16 cellular contexts compared by ENCODE assay signal in the genomic region with DNA sequence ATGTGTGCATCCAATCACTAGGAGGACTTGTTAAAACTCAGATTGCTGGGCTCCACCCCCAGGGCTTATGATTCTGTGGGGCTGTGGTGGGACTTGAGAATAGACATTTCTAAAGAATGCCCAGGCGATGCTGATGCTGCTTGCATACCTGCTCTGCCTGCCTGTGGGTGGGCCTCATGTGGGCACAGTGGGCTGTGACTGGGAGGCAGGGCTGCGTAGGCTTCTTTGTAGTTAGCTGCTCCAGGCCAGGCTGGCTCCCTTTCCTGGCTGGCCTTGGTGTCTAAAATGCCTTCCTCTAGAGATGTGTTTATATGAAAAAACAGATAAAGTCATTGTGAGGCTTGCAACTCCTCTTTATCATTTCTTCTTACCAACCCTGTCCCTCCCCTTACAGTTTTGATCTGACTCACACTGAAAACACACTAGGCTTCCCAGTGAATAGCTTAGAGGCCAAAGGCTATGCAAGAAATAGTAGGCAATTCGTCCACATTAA.
DNase-seq lines count a peak whose midpoint lies in the region; ATAC-seq, FAIRE-seq and TF ChIP-seq lines count a peak whose summit lies in the region.
"Had no signal": no experiment of that assay in that cellular context is flagged by ENCODE, and none has a peak within 500 bp of the region (broad histone marks: within the 10 kb centered on the region; RNA-seq: fewer than 3 reads in every experiment).

No MANE protein-coding gene starts in this region.

- SMC1A ChIA-PET in GM12878 (lab: Charles Lee; ENCODE audit: uncharacterized antibody, unreplicated experiment), result interaction anchor here (0.5 to 3.4 kb wide), 25 partner anchors 8 to 1561 kb away, joined by 3 to 25 read pairs (median 4); no protein-coding TSS in a partner anchor

- BruUV-seq in GM12878 (replicated peaks; lab: Mats Ljungman, UMichigan), result no TSS peak

- TF ChIP-seq POLR2A in GM12878 (IDR thresholded peaks at IDR 0.05; ENCODE audit: low read depth, low read length), result no peak

- H3K4me1 Mint-ChIP-seq in activated T-cell treated with anti-CD3 and anti-CD28 coated beads, Interleukin-2, amount 50 U/mL, for 72 hours (ENCODE audit: low read depth), result no peaks in the 10 kb centered on the region
- H3K4me1 Mint-ChIP-seq: naive B cell had no signal

- H2AFZ ChIP-seq in GM12878 (ENCODE audit: control insufficient read depth, low read depth, low read length), result no peak overlapping the region

- H3K27me3 Mint-ChIP-seq in activated T-cell treated with anti-CD3 and anti-CD28 coated beads, Interleukin-2, amount 50 U/mL, for 72 hours (ENCODE audit: low read depth), result no peaks in the 10 kb centered on the region
- H3K27me3 Mint-ChIP-seq: CD4-positive, alpha-beta memory T cell; naive B cell had no signal

- no peaks in the 10 kb centered on the region for H3K79me2 ChIP-seq in GM12878 (ENCODE audit: control insufficient read depth, insufficient read depth, low read length)

- in situ Hi-C loops in GM12878 (cut with MboI), result loop anchor here (25.0 kb wide), 1 partner anchor 1555 kb away; no protein-coding TSS in a partner anchor

- H3K27ac ChIP-seq in GM12878 (ENCODE audit: control insufficient read depth, insufficient read depth), result no peak overlapping the region
- H3K27ac ChIP-seq: gastrocnemius medialis had no signal

- POLR2A ChIA-PET in GM12878 (lab: Charles Lee), result interaction anchor here (1.0 kb wide), 1 partner anchor 412 kb away, joined by 3 read pairs; no protein-coding TSS in a partner anchor

- H3K4me3 Mint-ChIP-seq in activated T-cell treated with anti-CD3 and anti-CD28 coated beads, Interleukin-2, amount 50 U/mL, for 72 hours, result no peak overlapping the region
- H3K4me3 Mint-ChIP-seq: CD4-positive, alpha-beta memory T cell; naive B cell had no signal

- DNase-seq in NCI-H82 (lab: John Stamatoyannopoulos, UW), result peak; percentile 15
- DNase-seq in NCI-H82 treated with DMSO at 0.1 percent for 48 hours (lab: John Stamatoyannopoulos, UW; ENCODE audit: unreplicated experiment), result no peak
- DNase-seq in GM12878 (ENCODE audit: low read depth, low spot score), result no peak
- peak; percentile 33 for DNase-seq in kidney glomerular epithelial cell (lab: John Stamatoyannopoulos, UW)
- peak; percentile 10 for DNase-seq in stromal cell of bone marrow (ENCODE audit: low read depth)
- no peak for DNase-seq in activated CD4-positive, CD25-positive, alpha-beta regulatory T cell (lab: John Stamatoyannopoulos, UW)
- no peak for DNase-seq in activated T-cell treated with anti-CD3 and anti-CD28 coated beads, Interleukin-2, amount 50 U/mL, for 72 hours
- DNase-seq: 8988T; activated CD4-positive, alpha-beta T cell treated with anti-CD3 and anti-CD28 coated beads for 1 hour; CD4-positive, alpha-beta memory T cell; gastrocnemius medialis; naive B cell; NCI-H2029 treated with DMSO at 0.1 percent for 48 hours; SW 1271 had no signal

- H3K9me3 Mint-ChIP-seq in activated T-cell treated with anti-CD3 and anti-CD28 coated beads, Interleukin-2, amount 50 U/mL, for 72 hours, result no peaks in the 10 kb centered on the region
- H3K9me3 Mint-ChIP-seq: naive B cell had no signal

- FAIRE-seq in GM12878 (lab: Jason Lieb, UNC), result no peak
- FAIRE-seq: keratinocyte had no signal

- intact Hi-C loops in GM12878 (cut with micrococcal nuclease; ENCODE audit: unreplicated experiment), result loop anchor here (5.0 kb wide), 1 partner anchor 1560 kb away; no protein-coding TSS in a partner anchor

- no peaks in the 10 kb centered on the region for H4K20me1 ChIP-seq in GM12878 (ENCODE audit: control insufficient read depth, insufficient read depth)

- no peaks in the 10 kb centered on the region for H3K4me1 ChIP-seq in GM12878 (ENCODE audit: control insufficient read depth, insufficient read depth, low read length)
- H3K4me1 ChIP-seq: gastrocnemius medialis had no signal

- H3K4me3 ChIP-seq in GM12878, result no peak overlapping the region
- H3K4me3 ChIP-seq: gastrocnemius medialis had no signal

- CTCF ChIA-PET in GM12878 (lab: Yijun Ruan, JAX), result interaction anchor here (0.7 to 3.4 kb wide), 28 partner anchors 9 to 1562 kb away, joined by 3 to 44 read pairs (median 6); no protein-coding TSS in a partner anchor

- H3K4me2 ChIP-seq in GM12878 (ENCODE audit: control insufficient read depth, insufficient read depth), result no peak overlapping the region

- no peak overlapping the region for H3K27ac Mint-ChIP-seq in activated T-cell treated with anti-CD3 and anti-CD28 coated beads, Interleukin-2, amount 50 U/mL, for 72 hours
- H3K27ac Mint-ChIP-seq: naive B cell had no signal

- no peaks in the 10 kb centered on the region for H3K36me3 Mint-ChIP-seq in activated T-cell treated with anti-CD3 and anti-CD28 coated beads, Interleukin-2, amount 50 U/mL, for 72 hours (ENCODE audit: insufficient read depth in 2 of 2)
- H3K36me3 Mint-ChIP-seq: CD4-positive, alpha-beta memory T cell; naive B cell had no signal

- RAD21 ChIA-PET in GM12878 (lab: Charles Lee; ENCODE audit: unreplicated experiment), result interaction anchor here (0.8 to 4.7 kb wide), 13 partner anchors 12 to 1695 kb away, joined by 3 to 34 read pairs (median 6); no protein-coding TSS in a partner anchor

- H3K9ac ChIP-seq in GM12878 (ENCODE audit: control insufficient read depth, insufficient read depth, low read length), result no peak overlapping the region

- peak; percentile 44 for ATAC-seq in GM12878
- no peak for ATAC-seq in HG03196 (IDR thresholded peaks at IDR 0.05; ENCODE audit: unreplicated experiment)
- ATAC-seq in activated T-cell treated with anti-CD3 and anti-CD28 coated beads, Interleukin-2, amount 50 U/mL, for 72 hours (replicated peaks in 1 of 2), result no peak
- ATAC-seq: gastrocnemius medialis had no signal

- H3K36me3 ChIP-seq in GM12878 (ENCODE audit: control insufficient read depth in 2 of 2, insufficient read depth in 2 of 2, low read length in 1 of 2), result no peaks in the 10 kb centered on the region
- H3K36me3 ChIP-seq: gastrocnemius medialis had no signal

- no peaks in the 10 kb centered on the region for H3K9me3 ChIP-seq in GM12878 (replicated peaks; ENCODE audit: control insufficient read depth, insufficient read depth, low read length)
- H3K9me3 ChIP-seq: gastrocnemius medialis had no signal

- no peaks in the 10 kb centered on the region for H3K27me3 ChIP-seq in GM12878 (replicated peaks in 1 of 2; ENCODE audit: control insufficient read depth in 2 of 2, insufficient read depth in 2 of 2, low read length in 1 of 2)
- H3K27me3 ChIP-seq: gastrocnemius medialis had no signal

- TF ChIP-seq EP300 in GM12878 (IDR thresholded peaks at IDR 0.05; ENCODE audit: borderline replicate concordance in 1 of 2, control insufficient read depth in 1 of 2, low read depth in 2 of 2, low read length in 2 of 2), result no peak

- no peak for TF ChIP-seq RAD21 in GM12878 (IDR thresholded peaks at IDR 0.05; ENCODE audit: insufficient read depth, low read depth, low read length)

- no peak for TF ChIP-seq CTCF in GM12878 (IDR thresholded peaks at IDR 0.05 in 2 of 3, conservative IDR thresholded peaks at IDR 0.05 in 1 of 3; ENCODE audit: control insufficient read depth in 2 of 3, extremely low read depth in 1 of 3, insufficient read depth in 1 of 3, low read depth in 3 of 3, low read length in 3 of 3)

- WGBS in GM12878 (ENCODE audit: insufficient coverage, insufficient replicate concordance, low lambda C conversion rate, missing lambda C conversion rate), result 14% methylated on average over 3 of the region's 3 CpGs

TF ChIP-seq in GM12878, 131 proteins besides CTCF, POLR2A, EP300 and RAD21:
- TF ChIP-seq ZNF24 (IDR thresholded peaks at IDR 0.05), result 0 out of 2 replicates have a peak, but pooled peaks have one; percentile 17
- no peak for TF ChIP-seq TARDBP (IDR thresholded peaks at IDR 0.05; ENCODE audit: borderline replicate concordance)
TF ChIP-seq in GM12878: peak in this region for 1.

Comparison
In these comparisons a context has a peak if more than half of its experiments do, and no peak if none do; other contexts are left out.
1. DNase-seq: peak in NCI-H82 (single experiment), kidney glomerular epithelial cell (single experiment) and stromal cell of bone marrow (single experiment); none in NCI-H82 treated with DMSO at 0.1 percent for 48 hours (single experiment), GM12878 (single experiment), activated CD4-positive, CD25-positive, alpha-beta regulatory T cell (0 of 4) and activated T-cell treated with anti-CD3 and anti-CD28 coated beads, Interleukin-2, amount 50 U/mL, for 72 hours (0 of 2).